In genomic region chr5:88815048-88815789, GRCh38 we compare ENCODE assay signal across 19 cellular contexts.
DNase-seq lines count a peak whose midpoint lies in the region; ATAC-seq, FAIRE-seq and TF ChIP-seq lines count a peak whose summit lies in the region.
"Had no signal": no experiment of that assay in that cellular context is flagged by ENCODE, and none has a peak within 500 bp of the region (broad histone marks: within the 10 kb centered on the region; RNA-seq: fewer than 3 reads in every experiment).

No MANE protein-coding gene starts in this region.

- TF ChIP-seq CTCF in glutamatergic neuron (IDR thresholded peaks at IDR 0.05; ENCODE audit: partially characterized antibody, unreplicated experiment): no peak
- no peak for TF ChIP-seq CTCF in gastrocnemius medialis (IDR thresholded peaks at IDR 0.05 in 4 of 5, conservative IDR thresholded peaks at IDR 0.05 in 1 of 5)
- no peak for TF ChIP-seq CTCF in breast epithelium (IDR thresholded peaks at IDR 0.05)

- intact Hi-C loops in gastrocnemius medialis (cut with DNase I; ENCODE audit: low total_unique reads) (no loop called here), breast epithelium (cut with DNase I; ENCODE audit: low total_unique reads) (no loop called here)

- TF ChIP-seq POLR2A in H54 (IDR thresholded peaks at IDR 0.05; ENCODE audit: low read depth, low read length) (no peak), gastrocnemius medialis (IDR thresholded peaks at IDR 0.05) (no peak), breast epithelium (IDR thresholded peaks at IDR 0.05) (no peak)

- peaks cover 49% of the 10 kb centered on the region for H3K4me1 Mint-ChIP-seq in glutamatergic neuron (ENCODE audit: low read depth, unreplicated experiment)
- H3K4me1 Mint-ChIP-seq: activated naive CD8-positive, alpha-beta T cell treated with anti-CD3 and anti-CD28 coated beads for 36 hours had no signal

- no peaks in the 10 kb centered on the region for H3K36me3 ChIP-seq in gastrocnemius medialis
- H3K36me3 ChIP-seq in small intestine (ENCODE audit: control insufficient read depth in 2 of 2, insufficient read depth in 2 of 2, low read length in 2 of 2): no peaks in the 10 kb centered on the region
- H3K36me3 ChIP-seq in breast epithelium: no peaks in the 10 kb centered on the region
- H3K36me3 ChIP-seq: BE2C, brain microvascular endothelial cell, tibial nerve had no signal

- no peak for DNase-seq in H54 (ENCODE audit: insufficient read length, low spot score)
- peak; percentile 49 for DNase-seq in SK-MEL-5 (ENCODE audit: low read depth, low spot score)
- DNase-seq in glutamatergic neuron: no peak
- DNase-seq in gastrocnemius medialis: no peak
- DNase-seq in small intestine: no peak
- DNase-seq in breast epithelium (ENCODE audit: low spot score in 2 of 2): no peak
- DNase-seq: activated naive CD8-positive, alpha-beta T cell treated with anti-CD3 and anti-CD28 coated beads for 36 hours; activated T-cell treated with anti-CD3 and anti-CD28 coated beads, Interleukin-2, amount 50 U/mL, for 72 hours; BE2C; brain microvascular endothelial cell; GF-D8; hippocampal formation; NCI-H1417 treated with DMSO at 0.1 percent for 48 hours; T-helper 17 cell had no signal

- H3K27me3 Mint-ChIP-seq in glutamatergic neuron (ENCODE audit: unreplicated experiment): no peaks in the 10 kb centered on the region

- FAIRE-seq in H54 (lab: Jason Lieb, UNC): peak; percentile 30
- no peak for FAIRE-seq in small intestine (lab: Jason Lieb, UNC)
- FAIRE-seq: D721Med had no signal

- ATAC-seq in gastrocnemius medialis: no peak
- ATAC-seq in HG03378 (IDR thresholded peaks at IDR 0.05; ENCODE audit: unreplicated experiment): no peak
- ATAC-seq in HG03354 (IDR thresholded peaks at IDR 0.05; ENCODE audit: poor library complexity, severe bottlenecking, unreplicated experiment): no peak
- ATAC-seq: activated T-cell treated with anti-CD3 and anti-CD28 coated beads, Interleukin-2, amount 50 U/mL, for 72 hours; T-helper 17 cell had no signal

- H3K4me1 ChIP-seq in gastrocnemius medialis: peaks cover 53 to 67% of the 10 kb centered on the region in 2 donors
- no peaks in the 10 kb centered on the region for H3K4me1 ChIP-seq in small intestine (ENCODE audit: control insufficient read depth in 2 of 2, insufficient read depth in 1 of 2, low read depth in 1 of 2, low read length in 1 of 2)
- no peaks in the 10 kb centered on the region for H3K4me1 ChIP-seq in breast epithelium
- H3K4me1 ChIP-seq: BE2C had no signal

- peak overlapping the region; percentile 64 for H3K27ac Mint-ChIP-seq in glutamatergic neuron (ENCODE audit: unreplicated experiment)
- H3K27ac Mint-ChIP-seq: activated naive CD8-positive, alpha-beta T cell treated with anti-CD3 and anti-CD28 coated beads for 36 hours; activated T-cell treated with anti-CD3 and anti-CD28 coated beads, Interleukin-2, amount 50 U/mL, for 72 hours; T-helper 17 cell had no signal

- H3K4me3 Mint-ChIP-seq in glutamatergic neuron (ENCODE audit: unreplicated experiment): peak overlapping the region; percentile 1
- H3K4me3 Mint-ChIP-seq: activated naive CD8-positive, alpha-beta T cell treated with anti-CD3 and anti-CD28 coated beads for 36 hours; activated T-cell treated with anti-CD3 and anti-CD28 coated beads, Interleukin-2, amount 50 U/mL, for 72 hours; T-helper 17 cell; WTC11 had no signal

- H3K4me3 ChIP-seq in gastrocnemius medialis (no peak overlapping the region), small intestine (ENCODE audit: low read depth in 1 of 2, low read length in 2 of 2) (no peak overlapping the region), breast epithelium (no peak overlapping the region)
- H3K4me3 ChIP-seq: tibial nerve had no signal

- in situ Hi-C loops in SK-MEL-5 (cut with HindIII; ENCODE audit: low pct_unique_long_range_greater_than_20kb, low sequenced_read_pairs): no loop called here
- in situ Hi-C loops in gastrocnemius medialis (cut with MboI; ENCODE audit: low sequenced_read_pairs in 4 of 4): no loop called here

- H3K9me3 ChIP-seq in gastrocnemius medialis (no peaks in the 10 kb centered on the region), small intestine (ENCODE audit: control insufficient read depth, low read depth) (no peaks in the 10 kb centered on the region), breast epithelium (no peaks in the 10 kb centered on the region)
- H3K9me3 ChIP-seq: BE2C, tibial nerve had no signal

- peaks cover 3% of the 10 kb centered on the region for H3K9me3 Mint-ChIP-seq in glutamatergic neuron (ENCODE audit: unreplicated experiment)
- H3K9me3 Mint-ChIP-seq: activated naive CD8-positive, alpha-beta T cell treated with anti-CD3 and anti-CD28 coated beads for 36 hours; activated T-cell treated with anti-CD3 and anti-CD28 coated beads, Interleukin-2, amount 50 U/mL, for 72 hours; WTC11 had no signal

- H3K27me3 ChIP-seq in gastrocnemius medialis (no peaks in the 10 kb centered on the region), small intestine (ENCODE audit: control insufficient read depth in 2 of 2, insufficient read depth in 2 of 2, low read length in 2 of 2) (no peaks in the 10 kb centered on the region), breast epithelium (no peaks in the 10 kb centered on the region)
- H3K27me3 ChIP-seq: brain microvascular endothelial cell, tibial nerve had no signal

- H3K27ac ChIP-seq in gastrocnemius medialis (peak overlapping the region; percentile 72 to 90 (median 87)), small intestine (ENCODE audit: low read depth in 1 of 2, low read length in 1 of 2) (no peak overlapping the region), breast epithelium (peak overlapping the region in 1 of 2 donors; percentile 43)
- H3K27ac ChIP-seq: brain microvascular endothelial cell had no signal

- H3K36me3 Mint-ChIP-seq in glutamatergic neuron (ENCODE audit: unreplicated experiment): no peaks in the 10 kb centered on the region
- H3K36me3 Mint-ChIP-seq: activated naive CD8-positive, alpha-beta T cell treated with anti-CD3 and anti-CD28 coated beads for 36 hours; WTC11 had no signal

Comparison
In these comparisons a context has a peak if more than half of its experiments do, and no peak if none do; other contexts are left out.
1. H3K27ac ChIP-seq: peak in gastrocnemius medialis (4 of 4); none in small intestine (0 of 2).